ENCODE assay signal across 8 cellular contexts in genomic region chr22:37746366-37747089, GRCh38. TPM values are rescaled to one million over a fixed set of nuclear protein-coding genes. Genes with fewer than 3 reads are reported as not detected.
A peak's percentile ranks its signal among the peaks of the same experiment; 100 is the strongest.
DNase-seq lines count a peak whose midpoint lies in the region; ATAC-seq, FAIRE-seq and TF ChIP-seq lines count a peak whose summit lies in the region.

No MANE protein-coding gene starts in this region.

- ATAC-seq in HG02943 (IDR thresholded peaks at IDR 0.05; ENCODE audit: low read depth, unreplicated experiment) (peak; percentile 33), activated B cell treated with CpG ODN at 0.5 μM for 24 hours (ENCODE audit: low read depth) (no peak), pancreas (peak; percentile 17 to 33 (median 22)), HG03378 (IDR thresholded peaks at IDR 0.05; ENCODE audit: unreplicated experiment) (no peak)

- H3K36me3 ChIP-seq in esophagus squamous epithelium, result no peaks in the 10 kb centered on the region
- H3K36me3 ChIP-seq in pancreas, result no peaks in the 10 kb centered on the region

- no peaks in the 10 kb centered on the region for H3K27me3 Mint-ChIP-seq in activated B cell treated with CpG ODN at 0.5 μM for 24 hours

- DNase-seq in GM18507 (ENCODE audit: extremely low spot score, insufficient read length, low read depth) (no peak), activated B cell treated with CpG ODN at 0.5 μM for 24 hours (no peak), esophagus squamous epithelium (lab: John Stamatoyannopoulos, UW) (no peak), pancreas (peak in 4 of 6 donors; percentile 40 to 76 (median 64)), ACHN (no peak), NCI-H2227 treated with DMSO at 0.1 percent for 48 hours (lab: John Stamatoyannopoulos, UW) (no peak)

- POLR2A ChIA-PET in activated B cell treated with CpG ODN at 0.5 μM for 24 hours (lab: Charles Lee), result no interaction called here

- in situ Hi-C loops in ACHN (cut with HindIII; ENCODE audit: low pct_ligation_motif_present, low pct_unique_long_range_greater_than_20kb, low sequenced_read_pairs), result no loop called here

- H3K4me1 Mint-ChIP-seq in activated B cell treated with CpG ODN at 0.5 μM for 24 hours, result peaks cover 22% of the 10 kb centered on the region

- WGBS in esophagus squamous epithelium, 2 donors, result 0% methylated on average over 4 to 9 of the region's 64 CpGs
- 0% methylated on average over 49 to 64 of the region's 64 CpGs for WGBS in pancreas, 2 donors

- intact Hi-C loops in activated B cell treated with CpG ODN at 0.5 μM for 24 hours (cut with micrococcal nuclease), result loop anchor here (1.0 to 5.0 kb wide), 4 partner anchors 59 to 138 kb away; partner anchors contain the start of genes EIF3L, GCAT, GGA1 and NOL12
- intact Hi-C loops in esophagus squamous epithelium (cut with DNase I), result no loop called here
- intact Hi-C loops in pancreas (cut with DNase I), result no loop called here

- H3K9me3 ChIP-seq in esophagus squamous epithelium (no peaks in the 10 kb centered on the region), pancreas (no peaks in the 10 kb centered on the region)

- no peak for TF ChIP-seq CTCF in activated B cell treated with CpG ODN at 0.5 μM for 24 hours (IDR thresholded peaks at IDR 0.05)
- peak in 1 of 6 experiments; percentile 2 for TF ChIP-seq CTCF in esophagus squamous epithelium (IDR thresholded peaks at IDR 0.05)
- no peak for TF ChIP-seq CTCF in pancreas (IDR thresholded peaks at IDR 0.05)

- peak overlapping the region; percentile 70 for H3K27ac Mint-ChIP-seq in activated B cell treated with CpG ODN at 0.5 μM for 24 hours

- FAIRE-seq in GM18507 (lab: Jason Lieb, UNC) (peak; percentile 56), pancreas (lab: Jason Lieb, UNC) (no peak)

- no peak for TF ChIP-seq POLR2A in esophagus squamous epithelium (IDR thresholded peaks at IDR 0.05)

- peaks cover 50 to 87% (median 67%) of the 10 kb centered on the region in 3 donors for H3K4me1 ChIP-seq in esophagus squamous epithelium
- peaks cover 18 to 42% (median 40%) of the 10 kb centered on the region in 3 donors for H3K4me1 ChIP-seq in pancreas

- no peaks in the 10 kb centered on the region for H3K36me3 Mint-ChIP-seq in activated B cell treated with CpG ODN at 0.5 μM for 24 hours (ENCODE audit: low read depth)

- CTCF ChIA-PET in activated B cell treated with CpG ODN at 0.5 μM for 24 hours (lab: Charles Lee), result no interaction called here

- peak overlapping the region; percentile 86 for H3K4me3 Mint-ChIP-seq in activated B cell treated with CpG ODN at 0.5 μM for 24 hours

- H3K9me3 Mint-ChIP-seq in activated B cell treated with CpG ODN at 0.5 μM for 24 hours, result no peaks in the 10 kb centered on the region

- H3K27me3 ChIP-seq in esophagus squamous epithelium (no peaks in the 10 kb centered on the region), pancreas (no peaks in the 10 kb centered on the region)

- H3K27ac ChIP-seq in esophagus squamous epithelium, result peak overlapping the region; percentile 97 to 99 (median 98)
- H3K27ac ChIP-seq in pancreas, result peak overlapping the region; percentile 69 to 93 (median 80)

- H3K4me3 ChIP-seq in esophagus squamous epithelium (peak overlapping the region; percentile 89 to 99 (median 95)), pancreas (peak overlapping the region; percentile 76 to 96 (median 92))

RNA-seq across cellular contexts. Expression of gene TRIOBP, which starts 49.7 kb away (rescaled TPM):
- 25.5 and 27.4 TPM in 2 replicates for total RNA-seq in activated B cell treated with CpG ODN at 0.5 μM for 24 hours
- total RNA-seq in esophagus squamous epithelium, result 100 to 1,000 TPM in 2 of 4 donors, 10 to 100 TPM in 2; 67.6 to 149 (median 108) TPM
- total RNA-seq in pancreas, result 10 to 100 TPM; 17.4 to 36.6 (median 26.0) TPM
- polyA plus RNA-seq in pancreas, result 10 to 100 TPM; 23.4 to 24.2 TPM

Comparison
In these comparisons a context has a peak if more than half of its experiments do, and no peak if none do; other contexts are left out.
1. DNase-seq: peak in pancreas (4 of 6); none in GM18507 (single experiment), activated B cell treated with CpG ODN at 0.5 μM for 24 hours (single experiment), esophagus squamous epithelium (single experiment), ACHN (single experiment) and NCI-H2227 treated with DMSO at 0.1 percent for 48 hours (single experiment).
2. ATAC-seq: peak in HG02943 (single experiment) and pancreas (4 of 4); none in activated B cell treated with CpG ODN at 0.5 μM for 24 hours (single experiment) and HG03378 (single experiment).